Comparison of ENCODE assay signal across 17 cellular contexts in genomic region chr12:79414252-79414651, GRCh38.
DNase-seq lines count a peak whose midpoint lies in the region; ATAC-seq and TF ChIP-seq lines count a peak whose summit lies in the region.
"Had no signal": no experiment of that assay in that cellular context is flagged by ENCODE, and none has a peak within 500 bp of the region (broad histone marks: within the 10 kb centered on the region; RNA-seq: fewer than 3 reads in every experiment).

No MANE protein-coding gene starts in this region.

- in situ Hi-C loops in IMR-90 (cut with MboI; ENCODE audit: low sequenced_read_pairs) = loop anchor here (25.0 kb wide), 3 partner anchors 523 to 1523 kb away; partner anchors contain the start of genes LIN7A and PPP1R12A

- H4K20me1 ChIP-seq in IMR-90 (ENCODE audit: insufficient read depth, low read length) = no peaks in the 10 kb centered on the region

- H3K4me3 ChIP-seq in IMR-90 (ENCODE audit: insufficient read depth, low read depth, low read length) = no peak overlapping the region
- no peak overlapping the region for H3K4me3 ChIP-seq in left lung
- H3K4me3 ChIP-seq in suprapubic skin = no peak overlapping the region
- H3K4me3 ChIP-seq: HAP-1, MG63, ovary had no signal

- no TSS peak for BruUV-seq in IMR-90 (replicated peaks; lab: Mats Ljungman, UMichigan)

- H3K36me3 ChIP-seq in IMR-90 (ENCODE audit: control insufficient read depth, insufficient read depth, low read length) = no peaks in the 10 kb centered on the region
- H3K36me3 ChIP-seq in left lung = no peaks in the 10 kb centered on the region
- no peaks in the 10 kb centered on the region for H3K36me3 ChIP-seq in suprapubic skin
- H3K36me3 ChIP-seq: HAP-1, MG63, ovary had no signal

- peaks cover 10% of the 10 kb centered on the region for H3K4me1 ChIP-seq in IMR-90 (ENCODE audit: control insufficient read depth, insufficient read depth, low read length)
- no peaks in the 10 kb centered on the region for H3K4me1 ChIP-seq in left lung
- peaks cover 47% of the 10 kb centered on the region for H3K4me1 ChIP-seq in suprapubic skin

- no peak overlapping the region for H3K56ac ChIP-seq in IMR-90 (ENCODE audit: extremely low read depth, insufficient read depth, low read length)

- intact Hi-C loops in IMR-90 (cut with micrococcal nuclease) (no loop called here), left lung (cut with DNase I) (no loop called here)

- no peak overlapping the region for H2AFZ ChIP-seq in IMR-90 (replicated peaks; ENCODE audit: low read length, poor library complexity)

- 0 out of 2 replicates have a peak overlapping the region, but pooled peaks have one; percentile 8 for H3K4ac ChIP-seq in IMR-90 (ENCODE audit: low read depth, low read length)

- no peaks in the 10 kb centered on the region for H3K27me3 ChIP-seq in IMR-90 (ENCODE audit: control insufficient read depth, insufficient read depth, low read length)
- H3K27me3 ChIP-seq in left lung = no peaks in the 10 kb centered on the region
- no peaks in the 10 kb centered on the region for H3K27me3 ChIP-seq in suprapubic skin
- H3K27me3 ChIP-seq: MG63, ovary had no signal

- peak overlapping the region; percentile 1 for H2BK5ac ChIP-seq in IMR-90 (ENCODE audit: low read depth, low read length, poor library complexity, severe bottlenecking)

- ATAC-seq in IMR-90 (ENCODE audit: low read depth) (no peak), left lung (peak; percentile 13), HG03520 (IDR thresholded peaks at IDR 0.05; ENCODE audit: unreplicated experiment) (no peak), HG03196 (IDR thresholded peaks at IDR 0.05; ENCODE audit: unreplicated experiment) (no peak), HG02973 (IDR thresholded peaks at IDR 0.05; ENCODE audit: unreplicated experiment) (no peak)
- ATAC-seq: activated CD8-positive, alpha-beta memory T cell treated with anti-CD3 and anti-CD28 coated beads, Interleukin-2, amount 10 ng/mL, durations not matched to agents 7 days and 5 days; left cardiac atrium had no signal

- dilution Hi-C loops in IMR-90 (cut with HindIII; ENCODE audit: low sequenced_read_pairs, unreplicated experiment) = no loop called here

- H3K9me3 ChIP-seq in IMR-90 (ENCODE audit: control insufficient read depth, insufficient read depth, low read length) = no peaks in the 10 kb centered on the region
- H3K9me3 ChIP-seq in left lung = no peaks in the 10 kb centered on the region
- H3K9me3 ChIP-seq in suprapubic skin = no peaks in the 10 kb centered on the region
- H3K9me3 ChIP-seq: HAP-1, MG63, ovary had no signal

- DNase-seq in IMR-90 (no peak), left lung (no peak), suprapubic skin (ENCODE audit: low spot score in 2 of 2) (no peak)
- DNase-seq: activated CD4-positive, CD25-positive, alpha-beta regulatory T cell treated with anti-CD3 and anti-CD28 coated beads, Interleukin-2, amount 50 U/mL, for 72 hours; activated CD8-positive, alpha-beta memory T cell treated with anti-CD3 and anti-CD28 coated beads, Interleukin-2, amount 10 ng/mL, durations not matched to agents 7 days and 5 days; central memory CD4-positive, alpha-beta T cell; DMS 273 treated with DMSO at 0.1 percent for 48 hours; left cardiac atrium; MG63; NCI-H526 treated with DMSO at 0.1 percent for 48 hours; ovary; stimulated activated CD4-positive, alpha-beta T cell treated with anti-CD3 and anti-CD28 coated beads, Interleukin-4, amount 100 ng/mL, for 24 hours had no signal

- peak overlapping the region; percentile 90; the same call in 2 of the 3 replicates for H2BK15ac ChIP-seq in IMR-90 (ENCODE audit: low read depth, low read length)

- POLR2A ChIA-PET in IMR-90 (lab: Charles Lee; ENCODE audit: unreplicated experiment) = no interaction called here

- TF ChIP-seq CTCF in IMR-90 (conservative IDR thresholded peaks at IDR 0.05; ENCODE audit: low read depth, low read length) = no peak
- TF ChIP-seq CTCF in VCaP (conservative IDR thresholded peaks at IDR 0.05) = no peak
- no peak for TF ChIP-seq CTCF in left lung (IDR thresholded peaks at IDR 0.05)
- no peak for TF ChIP-seq CTCF in suprapubic skin (IDR thresholded peaks at IDR 0.05)

- H4K91ac ChIP-seq in IMR-90 (ENCODE audit: insufficient read depth, low read depth, low read length) = peak overlapping the region; percentile 30; the same call in 1 of the 2 replicates

- peak overlapping the region; percentile 30; the same call in 1 of the 2 replicates for H4K5ac ChIP-seq in IMR-90 (ENCODE audit: low read depth, low read length)

- CTCF ChIA-PET in IMR-90 (lab: Yijun Ruan, JAX) = no interaction called here

- peak overlapping the region; percentile 71; the same call in 1 of the 2 replicates for H2AK5ac ChIP-seq in IMR-90 (ENCODE audit: low read depth, low read length)

- TF ChIP-seq RAD21 in IMR-90 (IDR thresholded peaks at IDR 0.05; ENCODE audit: low read length) = no peak

- no peak overlapping the region for H3K23ac ChIP-seq in IMR-90 (ENCODE audit: low read depth, low read length)

- peaks cover 6% of the 10 kb centered on the region; the same call in 1 of the 2 replicates for H3K9me1 ChIP-seq in IMR-90 (ENCODE audit: insufficient read depth, low read length)

- peak overlapping the region; percentile 4 for H2BK120ac ChIP-seq in IMR-90 (ENCODE audit: low read depth, low read length)

- H3K4me2 ChIP-seq in IMR-90 (ENCODE audit: low read depth, low read length) = no peak overlapping the region

- H4K8ac ChIP-seq in IMR-90 (ENCODE audit: low read depth in 2 of 2, low read length in 2 of 2) = peak overlapping the region; percentile 16 to 26; a peak in 2 of 4 replicates

- TF ChIP-seq EP300 in suprapubic skin (IDR thresholded peaks at IDR 0.05) = no peak

- H3K27ac ChIP-seq in IMR-90 (ENCODE audit: insufficient read depth, low read length) = no peak overlapping the region
- H3K27ac ChIP-seq in VCaP = peak overlapping the region; percentile 71
- H3K27ac ChIP-seq in left lung = no peak overlapping the region
- H3K27ac ChIP-seq in suprapubic skin = peak overlapping the region; percentile 43
- H3K27ac ChIP-seq: ovary had no signal

- TF ChIP-seq POLR2A in IMR-90 (IDR thresholded peaks at IDR 0.05; ENCODE audit: low read depth, low read length) (no peak), suprapubic skin (IDR thresholded peaks at IDR 0.05) (no peak)

- peak overlapping the region; percentile 1 for H2BK20ac ChIP-seq in IMR-90 (ENCODE audit: low read depth, low read length)

- WGBS in IMR-90 (ENCODE audit: extremely low coverage in 2 of 2, insufficient read length in 1 of 2), 2 experiments = no CpG with 5 or more reads among the region's 2 CpGs
- WGBS in suprapubic skin = 45% methylated on average over 2 of the region's 2 CpGs

- no peak overlapping the region for H2AK9ac ChIP-seq in IMR-90 (replicated peaks; ENCODE audit: low read depth, low read length, poor library complexity)

- H3K14ac ChIP-seq in IMR-90 (replicated peaks; ENCODE audit: low read depth, low read length) = peak overlapping the region; percentile 56

- H3K79me1 ChIP-seq in IMR-90 (ENCODE audit: low read depth in 1 of 2, low read length in 2 of 2) = peaks cover 0 to 3% of the 10 kb centered on the region in 2 experiments; a peak in 1 of 4 replicates

- H3K9ac ChIP-seq in IMR-90 (ENCODE audit: low read depth, low read length) = no peak overlapping the region

- peak overlapping the region; percentile 50; the same call in 1 of the 2 replicates for H3K18ac ChIP-seq in IMR-90 (ENCODE audit: low read depth, low read length)

TF ChIP-seq in IMR-90, 13 proteins besides CTCF, POLR2A, EP300 and RAD21:
- TF ChIP-seq NFE2L2 (IDR thresholded peaks at IDR 0.05; ENCODE audit: low read depth, low read length) (no peak), MXI1 (IDR thresholded peaks at IDR 0.05; ENCODE audit: borderline replicate concordance, low read depth, low read length) (no peak), USF2 (IDR thresholded peaks at IDR 0.05; ENCODE audit: low read depth, low read length) (no peak), RFX5 (IDR thresholded peaks at IDR 0.05; ENCODE audit: low read depth, low read length) (no peak), CHD1 (IDR thresholded peaks at IDR 0.05; ENCODE audit: low read depth, low read length) (no peak), SMC3 (IDR thresholded peaks at IDR 0.05; ENCODE audit: low read depth, low read length) (no peak), FOS (IDR thresholded peaks at IDR 0.05; ENCODE audit: low read depth, low read length) (no peak), BHLHE40 (IDR thresholded peaks at IDR 0.05; ENCODE audit: low read depth, low read length) (no peak), CEBPB (IDR thresholded peaks at IDR 0.05; ENCODE audit: low read depth, low read length) (no peak), MAFK (IDR thresholded peaks at IDR 0.05; ENCODE audit: low read depth, low read length) (no peak), ELK1 (IDR thresholded peaks at IDR 0.05; ENCODE audit: borderline replicate concordance, low read depth, low read length) (no peak)
TF ChIP-seq in IMR-90: peak in this region for 0.

Comparison
In these comparisons a context has a peak if more than half of its experiments do, and no peak if none do; other contexts are left out.
1. H3K27ac ChIP-seq: peak in VCaP (single experiment) and suprapubic skin (single experiment); none in IMR-90 (single experiment) and left lung (0 of 2).